8 cellular contexts compared by ENCODE assay signal in the genomic region with DNA sequence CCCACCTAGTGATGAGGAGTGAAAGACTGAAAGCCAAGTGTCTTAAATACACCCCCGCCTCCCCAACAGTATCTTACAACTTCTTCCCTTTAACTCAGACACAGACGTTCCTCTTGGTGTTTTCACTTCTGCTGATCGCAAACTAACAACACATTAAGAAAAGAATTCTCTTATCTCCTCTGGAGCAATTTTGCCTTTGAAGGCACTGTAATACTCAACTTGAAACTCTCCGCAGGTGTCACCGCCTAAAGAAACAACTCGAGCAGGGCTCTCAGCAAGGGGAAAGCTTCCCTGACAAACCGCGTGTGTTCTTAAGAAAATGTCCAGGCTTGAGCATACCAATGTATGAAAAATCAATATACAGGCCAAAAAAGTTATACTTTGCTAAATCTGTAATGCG. TPM values are rescaled to one million over a fixed set of nuclear protein-coding genes. Genes with fewer than 3 reads are reported as not detected.
DNase-seq lines count a peak whose midpoint lies in the region; ATAC-seq and TF ChIP-seq lines count a peak whose summit lies in the region.

No MANE protein-coding gene starts in this region.

- H3K27me3 Mint-ChIP-seq in activated naive CD8-positive, alpha-beta T cell treated with anti-CD3 and anti-CD28 coated beads, Interleukin-2, amount 50 U/mL, for 24 hours: peaks cover 42% of the 10 kb centered on the region
- peaks cover 59% of the 10 kb centered on the region for H3K27me3 Mint-ChIP-seq in stimulated activated naive CD8-positive, alpha-beta T cell treated with anti-CD3 and anti-CD28 coated beads, Interleukin-15, amount 100 ng/mL, for 72 hours
- peaks cover 26% of the 10 kb centered on the region for H3K27me3 Mint-ChIP-seq in T-helper 17 cell

- peak; percentile 65 for ATAC-seq in GM18909 (IDR thresholded peaks at IDR 0.05; ENCODE audit: poor library complexity, unreplicated experiment)
- ATAC-seq in HG03354 (IDR thresholded peaks at IDR 0.05; ENCODE audit: poor library complexity, severe bottlenecking, unreplicated experiment): peak; percentile 44
- no peak for ATAC-seq in activated naive CD8-positive, alpha-beta T cell treated with anti-CD3 and anti-CD28 coated beads, Interleukin-2, amount 50 U/mL, for 24 hours
- peak; percentile 40 for ATAC-seq in stimulated activated naive CD8-positive, alpha-beta T cell treated with anti-CD3 and anti-CD28 coated beads, Interleukin-15, amount 100 ng/mL, for 72 hours
- ATAC-seq in T-helper 17 cell: no peak

- POLR2A ChIA-PET in HEK293T (lab: Yijun Ruan, JAX): interaction anchor here (0.7 to 1.9 kb wide), 9 partner anchors 9 to 218 kb away, joined by 3 to 14 read pairs (median 4); no protein-coding TSS in a partner anchor

- no peaks in the 10 kb centered on the region for H3K36me3 Mint-ChIP-seq in activated naive CD8-positive, alpha-beta T cell treated with anti-CD3 and anti-CD28 coated beads, Interleukin-2, amount 50 U/mL, for 24 hours (ENCODE audit: low read depth)
- no peaks in the 10 kb centered on the region for H3K36me3 Mint-ChIP-seq in T-helper 17 cell (ENCODE audit: low read depth)

- H3K4me3 Mint-ChIP-seq in activated naive CD8-positive, alpha-beta T cell treated with anti-CD3 and anti-CD28 coated beads, Interleukin-2, amount 50 U/mL, for 24 hours: peak overlapping the region; percentile 59
- peak overlapping the region; percentile 49 to 53 for H3K4me3 Mint-ChIP-seq in stimulated activated naive CD8-positive, alpha-beta T cell treated with anti-CD3 and anti-CD28 coated beads, Interleukin-15, amount 100 ng/mL, for 72 hours
- H3K4me3 Mint-ChIP-seq in T-helper 17 cell: no peak overlapping the region

- no peaks in the 10 kb centered on the region for H3K9me3 ChIP-seq in T-helper 17 cell (ENCODE audit: control insufficient read depth, low read length, poor library complexity, severe bottlenecking)

- DNase-seq in activated naive CD8-positive, alpha-beta T cell treated with anti-CD3 and anti-CD28 coated beads, Interleukin-2, amount 50 U/mL, for 24 hours: no peak
- DNase-seq in iPS-NIHi7 (ENCODE audit: extremely low spot score) (peak; percentile 10), T-helper 17 cell (no peak), HEK293T (ENCODE audit: extremely low spot score) (no peak), COLO668 (lab: John Stamatoyannopoulos, UW; ENCODE audit: unreplicated experiment) (no peak)
- DNase-seq in stimulated activated naive CD8-positive, alpha-beta T cell treated with anti-CD3 and anti-CD28 coated beads, Interleukin-15, amount 100 ng/mL, for 72 hours: no peak

- H3K27ac Mint-ChIP-seq in activated naive CD8-positive, alpha-beta T cell treated with anti-CD3 and anti-CD28 coated beads, Interleukin-2, amount 50 U/mL, for 24 hours: no peak overlapping the region
- H3K27ac Mint-ChIP-seq in stimulated activated naive CD8-positive, alpha-beta T cell treated with anti-CD3 and anti-CD28 coated beads, Interleukin-15, amount 100 ng/mL, for 72 hours: no peak overlapping the region
- H3K27ac Mint-ChIP-seq in T-helper 17 cell: no peak overlapping the region

- H3K4me1 Mint-ChIP-seq in activated naive CD8-positive, alpha-beta T cell treated with anti-CD3 and anti-CD28 coated beads, Interleukin-2, amount 50 U/mL, for 24 hours: peaks cover 7% of the 10 kb centered on the region
- peaks cover 7% of the 10 kb centered on the region for H3K4me1 Mint-ChIP-seq in stimulated activated naive CD8-positive, alpha-beta T cell treated with anti-CD3 and anti-CD28 coated beads, Interleukin-15, amount 100 ng/mL, for 72 hours
- H3K4me1 Mint-ChIP-seq in T-helper 17 cell: no peaks in the 10 kb centered on the region

- CTCF ChIA-PET in HEK293T (lab: Yijun Ruan, JAX): interaction anchor here (0.6 to 1.7 kb wide), 3 partner anchors 229 to 376 kb away, joined by 3 to 5 read pairs (median 4); no protein-coding TSS in a partner anchor

- H3K9me3 Mint-ChIP-seq in activated naive CD8-positive, alpha-beta T cell treated with anti-CD3 and anti-CD28 coated beads, Interleukin-2, amount 50 U/mL, for 24 hours: no peaks in the 10 kb centered on the region
- no peaks in the 10 kb centered on the region for H3K9me3 Mint-ChIP-seq in stimulated activated naive CD8-positive, alpha-beta T cell treated with anti-CD3 and anti-CD28 coated beads, Interleukin-15, amount 100 ng/mL, for 72 hours

TF ChIP-seq in HEK293T, 16 proteins besides CTCF, POLR2A, EP300 and RAD21:
- TF ChIP-seq L3MBTL2 (conservative IDR thresholded peaks at IDR 0.05) (no peak), FOXK2 (IDR thresholded peaks at IDR 0.05) (no peak), SP1 (IDR thresholded peaks at IDR 0.05) (no peak), FOXA1 (IDR thresholded peaks at IDR 0.05) (no peak), HDGF (IDR thresholded peaks at IDR 0.05; ENCODE audit: borderline replicate concordance) (no peak), ELF4 (IDR thresholded peaks at IDR 0.05) (no peak), SUZ12 (IDR thresholded peaks at IDR 0.05) (no peak), PKNOX1 (IDR thresholded peaks at IDR 0.05) (no peak), ARNT (IDR thresholded peaks at IDR 0.05) (no peak), NFRKB (IDR thresholded peaks at IDR 0.05) (no peak), FOXM1 (IDR thresholded peaks at IDR 0.05; ENCODE audit: borderline replicate concordance) (no peak), LEF1 (IDR thresholded peaks at IDR 0.05; ENCODE audit: borderline replicate concordance) (no peak), TARDBP (IDR thresholded peaks at IDR 0.05) (no peak), ZNF384 (IDR thresholded peaks at IDR 0.05) (no peak), CTBP1 (IDR thresholded peaks at IDR 0.05; ENCODE audit: borderline replicate concordance) (no peak), BHLHE40 (IDR thresholded peaks at IDR 0.05; ENCODE audit: borderline replicate concordance) (no peak)

RNA-seq across cellular contexts. Expression of gene SEMA3C, which starts 0.4 kb away (rescaled TPM):
- under 1 TPM; 0.26 to 0.62 TPM for total RNA-seq in T-helper 17 cell

Comparison
In these comparisons a context has a peak if more than half of its experiments do, and no peak if none do; other contexts are left out.
1. ATAC-seq: peak in GM18909 (single experiment), HG03354 (single experiment) and stimulated activated naive CD8-positive, alpha-beta T cell treated with anti-CD3 and anti-CD28 coated beads, Interleukin-15, amount 100 ng/mL, for 72 hours (single experiment); none in activated naive CD8-positive, alpha-beta T cell treated with anti-CD3 and anti-CD28 coated beads, Interleukin-2, amount 50 U/mL, for 24 hours (single experiment) and T-helper 17 cell (single experiment).